19 cellular contexts compared by ENCODE assay signal in the genomic region with DNA sequence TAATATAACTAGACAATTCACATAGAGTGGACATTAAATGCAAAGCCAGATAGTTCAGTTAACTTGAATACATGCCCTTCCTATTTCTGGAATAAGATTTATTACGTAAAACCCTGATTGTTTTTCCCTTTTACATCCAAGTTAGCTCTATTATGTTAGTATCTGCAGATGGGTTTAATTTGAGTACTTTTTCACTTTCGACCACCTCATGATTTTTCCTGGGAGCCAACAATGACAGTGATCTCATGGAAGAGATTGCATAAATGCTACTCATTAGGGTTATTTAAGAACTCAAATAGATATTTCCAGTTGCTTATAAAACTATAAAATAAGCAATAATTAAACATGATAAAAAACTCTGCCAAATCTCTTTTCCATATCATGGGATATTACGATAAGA.
DNase-seq lines count a peak whose midpoint lies in the region; ATAC-seq, FAIRE-seq and TF ChIP-seq lines count a peak whose summit lies in the region.
"Had no signal": no experiment of that assay in that cellular context is flagged by ENCODE, and none has a peak within 500 bp of the region (broad histone marks: within the 10 kb centered on the region; RNA-seq: fewer than 3 reads in every experiment).

No MANE protein-coding gene starts in this region.

- in situ Hi-C loops in HepG2 (cut with HindIII; ENCODE audit: extremely low pct_ligation_motif_present, low pct_unique_long_range_greater_than_20kb), result no loop called here

- no peak overlapping the region for H3K4me2 ChIP-seq in HepG2 (ENCODE audit: low read depth, low read length)

- no peaks in the 10 kb centered on the region for H3K79me2 ChIP-seq in HepG2 (ENCODE audit: insufficient read depth, low read length)

- no peak for TF ChIP-seq CTCF in fibroblast of villous mesenchyme (IDR thresholded peaks at IDR 0.05; ENCODE audit: insufficient read depth, low read depth, low read length)
- no peak for TF ChIP-seq CTCF in vagina (IDR thresholded peaks at IDR 0.05)
- no peak for TF ChIP-seq CTCF in HepG2 (CRISPR knock-in tag; IDR thresholded peaks at IDR 0.05)

- POLR2A ChIA-PET in HepG2 (lab: Yijun Ruan, JAX), result no interaction called here

- peaks cover 6% of the 10 kb centered on the region for H3K27me3 Mint-ChIP-seq in activated T-cell treated with anti-CD3 and anti-CD28 coated beads, Interleukin-2, amount 50 U/mL, for 72 hours (ENCODE audit: low read depth)

- H3K9ac ChIP-seq in adipocyte (ENCODE audit: low read length), result no peak overlapping the region
- H3K9ac ChIP-seq in HepG2 (ENCODE audit: insufficient read depth, low read depth, low read length), result no peak overlapping the region

- H3K27me3 ChIP-seq in adipocyte (replicated peaks; ENCODE audit: control insufficient read depth, insufficient read depth, low read length) (no peaks in the 10 kb centered on the region), vagina (no peaks in the 10 kb centered on the region), HepG2 (ENCODE audit: control insufficient read depth in 1 of 2, insufficient read depth in 2 of 2, low read length in 2 of 2) (no peaks in the 10 kb centered on the region)

- H3K27ac Mint-ChIP-seq in activated T-cell treated with anti-CD3 and anti-CD28 coated beads, Interleukin-2, amount 50 U/mL, for 72 hours, result peak overlapping the region; percentile 29
- H3K27ac Mint-ChIP-seq: IgD-negative memory B cell had no signal

- peak overlapping the region; percentile 27 for H3K4me3 ChIP-seq in adipocyte (ENCODE audit: low read length)
- no peak overlapping the region for H3K4me3 ChIP-seq in fibroblast of villous mesenchyme (ENCODE audit: low read depth, low read length)
- no peak overlapping the region for H3K4me3 ChIP-seq in vagina
- H3K4me3 ChIP-seq in HepG2 (replicated peaks in 1 of 3; ENCODE audit: insufficient read depth in 1 of 3, low read depth in 2 of 3, low read length in 3 of 3), result no peak overlapping the region
- H3K4me3 ChIP-seq: GM12878 had no signal

- no peaks in the 10 kb centered on the region for H3K36me3 ChIP-seq in adipocyte (ENCODE audit: control insufficient read depth, insufficient read depth, low read length, severe bottlenecking)
- H3K36me3 ChIP-seq in vagina, result no peaks in the 10 kb centered on the region
- H3K36me3 ChIP-seq in HepG2 (replicated peaks in 1 of 2; ENCODE audit: control insufficient read depth in 1 of 2, insufficient read depth in 2 of 2, low read length in 2 of 2), result no peaks in the 10 kb centered on the region

- peak overlapping the region; percentile 43 for H3K27ac ChIP-seq in vagina
- H3K27ac ChIP-seq in HepG2 (ENCODE audit: extremely low read length, insufficient read depth, low read length), result no peak overlapping the region
- H3K27ac ChIP-seq: C4-2B had no signal

- no TSS peak for BruUV-seq in HepG2 (replicated peaks; lab: Mats Ljungman, UMichigan)

- H3K36me3 Mint-ChIP-seq in activated T-cell treated with anti-CD3 and anti-CD28 coated beads, Interleukin-2, amount 50 U/mL, for 72 hours (ENCODE audit: insufficient read depth in 2 of 2), result no peaks in the 10 kb centered on the region
- H3K36me3 Mint-ChIP-seq: IgD-negative memory B cell had no signal

- no peak for TF ChIP-seq RAD21 in HepG2 (CRISPR knock-in tag; IDR thresholded peaks at IDR 0.05)

- H3K4me3 Mint-ChIP-seq in activated T-cell treated with anti-CD3 and anti-CD28 coated beads, Interleukin-2, amount 50 U/mL, for 72 hours, result no peak overlapping the region
- H3K4me3 Mint-ChIP-seq: IgD-negative memory B cell had no signal

- peaks cover 42% of the 10 kb centered on the region for H3K4me1 ChIP-seq in adipocyte (ENCODE audit: control insufficient read depth, insufficient read depth, low read length)
- H3K4me1 ChIP-seq in vagina, result no peaks in the 10 kb centered on the region
- H3K4me1 ChIP-seq in HepG2 (ENCODE audit: insufficient read depth, low read length), result no peaks in the 10 kb centered on the region

- H3K9me3 ChIP-seq in adipocyte (ENCODE audit: control insufficient read depth, low read length) (no peaks in the 10 kb centered on the region), vagina (no peaks in the 10 kb centered on the region), HepG2 (ENCODE audit: low read length) (no peaks in the 10 kb centered on the region)

- no peak overlapping the region for H2AFZ ChIP-seq in HepG2 (ENCODE audit: low read length)

- no peak for FAIRE-seq in HepG2 (lab: Jason Lieb, UNC)
- FAIRE-seq: GM12878, RCC 7860 had no signal

- intact Hi-C loops in vagina (cut with DNase I), result no loop called here
- intact Hi-C loops in HepG2 (cut with micrococcal nuclease; ENCODE audit: unreplicated experiment), result no loop called here

- H4K20me1 ChIP-seq in HepG2 (ENCODE audit: insufficient read depth, low read length), result no peaks in the 10 kb centered on the region

- TF ChIP-seq POLR2A in vagina (IDR thresholded peaks at IDR 0.05) (no peak), HepG2 (IDR thresholded peaks at IDR 0.05; ENCODE audit: insufficient read depth in 1 of 2, low read depth in 2 of 2, low read length in 2 of 2) (no peak)

- 32% methylated on average over 3 of the region's 3 CpGs for WGBS in HepG2 (ENCODE audit: low lambda C conversion rate)

- CTCF ChIA-PET in HepG2 (lab: Yijun Ruan, JAX; ENCODE audit: low intra/inter-chr PET ratio, low total read pairs), result no interaction called here

- ATAC-seq in activated T-cell treated with anti-CD3 and anti-CD28 coated beads, Interleukin-2, amount 50 U/mL, for 72 hours (replicated peaks in 1 of 2), result no peak
- ATAC-seq in GM21737 (IDR thresholded peaks at IDR 0.05; ENCODE audit: unreplicated experiment) (no peak), HepG2 (no peak)
- ATAC-seq: GM12878 had no signal

- TF ChIP-seq EP300 in HepG2 (IDR thresholded peaks at IDR 0.05; ENCODE audit: low read depth in 2 of 2, low read length in 2 of 2) (no peak), HepG2 (CRISPR knock-in tag; IDR thresholded peaks at IDR 0.05; ENCODE audit: borderline replicate concordance) (no peak)

- H3K9me3 Mint-ChIP-seq in activated T-cell treated with anti-CD3 and anti-CD28 coated beads, Interleukin-2, amount 50 U/mL, for 72 hours, result no peaks in the 10 kb centered on the region

- H3K4me1 Mint-ChIP-seq in activated T-cell treated with anti-CD3 and anti-CD28 coated beads, Interleukin-2, amount 50 U/mL, for 72 hours (ENCODE audit: low read depth), result no peaks in the 10 kb centered on the region
- H3K4me1 Mint-ChIP-seq: IgD-negative memory B cell had no signal

- DNase-seq in activated T-cell treated with anti-CD3 and anti-CD28 coated beads, Interleukin-2, amount 50 U/mL, for 72 hours, result no peak
- no peak for DNase-seq in activated T-cell treated with anti-CD3 and anti-CD28 coated beads, Interleukin-2, amount 50 U/mL, for 1 hour
- DNase-seq in adipocyte (ENCODE audit: low read depth), result peak; percentile 68
- DNase-seq in fibroblast of villous mesenchyme (ENCODE audit: low read depth), result peak; percentile 31
- no peak for DNase-seq in vagina (ENCODE audit: extremely low spot score in 2 of 2)
- DNase-seq in HepG2 (ENCODE audit: low spot score), result no peak
- DNase-seq: 8988T, AML-193, DMS79, H7, NCI-H1694 treated with DMSO at 0.1 percent for 48 hours, NCI-H2081 treated with DMSO at 0.1 percent for 48 hours, NCI-H526, OCI-M1 had no signal

TF ChIP-seq in HepG2, 621 proteins besides CTCF, POLR2A, EP300 and RAD21:
- TF ChIP-seq ZNF781 (CRISPR knock-in tag; IDR thresholded peaks at IDR 0.05; ENCODE audit: borderline replicate concordance, not compliant biosample characterization) (no peak), RARG (CRISPR knock-in tag; IDR thresholded peaks at IDR 0.05; ENCODE audit: low read depth) (no peak), SAFB2 (CRISPR knock-in tag; IDR thresholded peaks at IDR 0.05; ENCODE audit: borderline replicate concordance, low read depth) (no peak), ZBTB7A (CRISPR knock-in tag; IDR thresholded peaks at IDR 0.05) (no peak), ZNF503 (CRISPR knock-in tag; IDR thresholded peaks at IDR 0.05) (no peak), CEBPG (CRISPR knock-in tag; IDR thresholded peaks at IDR 0.05) (no peak), ZNF160 (CRISPR knock-in tag; IDR thresholded peaks at IDR 0.05) (no peak), TARDBP (CRISPR knock-in tag; IDR thresholded peaks at IDR 0.05) (no peak)

Comparison
In these comparisons a context has a peak if more than half of its experiments do, and no peak if none do; other contexts are left out.
1. DNase-seq: peak in adipocyte (single experiment) and fibroblast of villous mesenchyme (single experiment); none in activated T-cell treated with anti-CD3 and anti-CD28 coated beads, Interleukin-2, amount 50 U/mL, for 72 hours (0 of 2), activated T-cell treated with anti-CD3 and anti-CD28 coated beads, Interleukin-2, amount 50 U/mL, for 1 hour (single experiment), vagina (0 of 2) and HepG2 (single experiment).